ENCODE assay signal across 1 cellular context in the genomic region with DNA sequence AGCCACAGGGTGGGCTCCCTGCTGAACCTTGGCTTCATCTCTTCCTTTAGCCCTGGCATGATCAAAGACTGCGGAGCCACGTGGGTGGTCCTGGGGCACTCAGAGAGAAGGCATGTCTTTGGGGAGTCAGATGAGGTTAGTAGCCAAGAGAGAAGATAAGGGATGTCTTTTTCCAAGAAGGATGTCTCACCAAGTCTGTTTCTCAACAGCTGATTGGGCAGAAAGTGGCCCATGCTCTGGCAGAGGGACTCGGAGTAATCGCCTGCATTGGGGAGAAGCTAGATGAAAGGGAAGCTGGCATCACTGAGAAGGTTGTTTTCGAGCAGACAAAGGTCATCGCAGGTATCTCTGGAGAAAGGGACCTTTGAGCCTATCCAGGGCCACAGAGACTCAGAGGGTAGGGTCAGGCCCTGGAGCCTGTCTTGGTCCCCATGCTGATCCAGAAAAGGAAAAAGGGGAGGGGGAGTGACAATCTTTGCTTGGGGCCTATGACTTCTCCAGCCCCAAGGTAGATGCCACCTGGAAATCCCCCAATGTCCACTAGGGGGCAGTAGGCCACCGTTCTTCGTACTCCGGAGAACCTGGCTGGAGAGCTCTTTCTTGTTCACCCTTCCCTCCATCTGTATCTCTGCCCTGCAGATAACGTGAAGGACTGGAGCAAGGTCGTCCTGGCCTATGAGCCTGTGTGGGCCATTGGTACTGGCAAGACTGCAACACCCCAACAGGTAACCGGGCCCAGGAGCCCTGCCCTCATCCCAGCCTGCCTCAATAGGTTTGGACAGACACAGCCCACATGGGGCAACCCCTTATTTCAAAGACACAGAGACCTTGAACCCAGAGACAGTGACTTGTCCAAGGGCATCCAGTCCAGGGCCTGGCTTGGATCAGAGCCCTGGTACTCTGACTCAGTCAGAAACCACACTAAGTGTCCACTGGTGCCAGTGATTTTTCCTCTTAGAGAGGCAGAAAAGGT.
TF ChIP-seq lines count a peak whose summit lies in the region.

No MANE protein-coding gene starts in this region.

TF ChIP-seq in WTC11, 78 proteins besides CTCF, POLR2A, EP300 and RAD21 (continued from another document):
- TF ChIP-seq, protein P1, sequence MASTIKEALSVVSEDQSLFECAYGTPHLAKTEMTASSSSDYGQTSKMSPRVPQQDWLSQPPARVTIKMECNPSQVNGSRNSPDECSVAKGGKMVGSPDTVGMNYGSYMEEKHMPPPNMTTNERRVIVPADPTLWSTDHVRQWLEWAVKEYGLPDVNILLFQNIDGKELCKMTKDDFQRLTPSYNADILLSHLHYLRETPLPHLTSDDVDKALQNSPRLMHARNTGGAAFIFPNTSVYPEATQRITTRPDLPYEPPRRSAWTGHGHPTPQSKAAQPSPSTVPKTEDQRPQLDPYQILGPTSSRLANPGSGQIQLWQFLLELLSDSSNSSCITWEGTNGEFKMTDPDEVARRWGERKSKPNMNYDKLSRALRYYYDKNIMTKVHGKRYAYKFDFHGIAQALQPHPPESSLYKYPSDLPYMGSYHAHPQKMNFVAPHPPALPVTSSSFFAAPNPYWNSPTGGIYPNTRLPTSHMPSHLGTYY (CRISPR knock-in tag; IDR thresholded peaks at IDR 0.05): no peak
- TF ChIP-seq TCF7 (CRISPR knock-in tag; IDR thresholded peaks at IDR 0.05; ENCODE audit: low read depth) (no peak), OVOL2 (CRISPR knock-in tag; IDR thresholded peaks at IDR 0.05; ENCODE audit: borderline replicate concordance) (no peak), EMX1 (CRISPR knock-in tag; IDR thresholded peaks at IDR 0.05) (peak; percentile 39; the same call in 1 of the 2 replicates), GRHL2 (CRISPR knock-in tag; IDR thresholded peaks at IDR 0.05; ENCODE audit: insufficient replicate concordance, severe bottlenecking) (no peak)
